Comparison of ENCODE assay signal across 16 cellular contexts in genomic region chr18:48674198-48674721, GRCh38.
A peak's percentile ranks its signal among the peaks of the same experiment; 100 is the strongest.
DNase-seq lines count a peak whose midpoint lies in the region; ATAC-seq, FAIRE-seq and TF ChIP-seq lines count a peak whose summit lies in the region.
"Had no signal": no experiment of that assay in that cellular context is flagged by ENCODE, and none has a peak within 500 bp of the region (broad histone marks: within the 10 kb centered on the region; RNA-seq: fewer than 3 reads in every experiment).

No MANE protein-coding gene starts in this region.

- TF ChIP-seq EP300 in transverse colon (IDR thresholded peaks at IDR 0.05; ENCODE audit: low read depth): no peak

- H3K27ac Mint-ChIP-seq in activated naive CD8-positive, alpha-beta T cell treated with anti-CD3 and anti-CD28 coated beads, Interleukin-2, amount 10 ng/mL, durations not matched to agents 7 days and 5 days: peak overlapping the region; percentile 38
- no peak overlapping the region for H3K27ac Mint-ChIP-seq in activated naive CD8-positive, alpha-beta T cell treated with anti-CD3 and anti-CD28 coated beads, Interleukin-2, amount 50 U/mL, for 24 hours
- no peak overlapping the region for H3K27ac Mint-ChIP-seq in astrocyte (ENCODE audit: unreplicated experiment)
- H3K27ac Mint-ChIP-seq: dendritic cell treated with granulocyte-macrophage colony-stimulating factor and Interleukin-4, amounts not matched to agents 40 ng/mL and 50 ng/mL, for 4 days; memory B cell had no signal

- no peak overlapping the region for H3K4me2 ChIP-seq in astrocyte (ENCODE audit: low read length)

- no peak for TF ChIP-seq CTCF in astrocyte (IDR thresholded peaks at IDR 0.05; ENCODE audit: insufficient read depth, low read depth, low read length)
- no peak for TF ChIP-seq CTCF in transverse colon (IDR thresholded peaks at IDR 0.05)
- no peak for TF ChIP-seq CTCF in GM10266 (IDR thresholded peaks at IDR 0.05; ENCODE audit: control insufficient read depth, insufficient read depth, low read depth, missing control alignments)

- no peak overlapping the region for H3K4me3 Mint-ChIP-seq in activated naive CD8-positive, alpha-beta T cell treated with anti-CD3 and anti-CD28 coated beads, Interleukin-2, amount 10 ng/mL, durations not matched to agents 7 days and 5 days
- no peak overlapping the region for H3K4me3 Mint-ChIP-seq in activated naive CD8-positive, alpha-beta T cell treated with anti-CD3 and anti-CD28 coated beads, Interleukin-2, amount 50 U/mL, for 24 hours
- no peak overlapping the region for H3K4me3 Mint-ChIP-seq in astrocyte (ENCODE audit: unreplicated experiment)
- H3K4me3 Mint-ChIP-seq: dendritic cell treated with granulocyte-macrophage colony-stimulating factor and Interleukin-4, amounts not matched to agents 40 ng/mL and 50 ng/mL, for 4 days; memory B cell had no signal

- H3K36me3 Mint-ChIP-seq in activated naive CD8-positive, alpha-beta T cell treated with anti-CD3 and anti-CD28 coated beads, Interleukin-2, amount 10 ng/mL, durations not matched to agents 7 days and 5 days: peaks cover 4% of the 10 kb centered on the region
- H3K36me3 Mint-ChIP-seq in activated naive CD8-positive, alpha-beta T cell treated with anti-CD3 and anti-CD28 coated beads, Interleukin-2, amount 50 U/mL, for 24 hours (ENCODE audit: low read depth): peaks cover 5% of the 10 kb centered on the region
- H3K36me3 Mint-ChIP-seq in astrocyte (ENCODE audit: low read depth, unreplicated experiment): peaks cover 21% of the 10 kb centered on the region

- H2AFZ ChIP-seq in astrocyte (ENCODE audit: low read depth, low read length): no peak overlapping the region

- H3K36me3 ChIP-seq in astrocyte (ENCODE audit: insufficient read depth, low read length): peaks cover 15% of the 10 kb centered on the region
- peaks cover 0 to 7% (median 0%) of the 10 kb centered on the region in 4 donors for H3K36me3 ChIP-seq in transverse colon

- peaks cover 41% of the 10 kb centered on the region for H4K20me1 ChIP-seq in astrocyte (ENCODE audit: insufficient read depth, low read length)

- POLR2A ChIA-PET in activated naive CD8-positive, alpha-beta T cell treated with anti-CD3 and anti-CD28 coated beads, Interleukin-2, amount 10 ng/mL, durations not matched to agents 7 days and 5 days (lab: Charles Lee): no interaction called here

- in situ Hi-C loops in transverse colon (cut with MboI; ENCODE audit: low pct_ligation_motif_present in 1 of 4, low pct_unique_long_range_greater_than_20kb in 1 of 4, low sequenced_read_pairs in 3 of 4): loop anchor here in 3 of 4 donors (10.0 to 25.0 kb wide), 3 partner anchors 212 to 741 kb away; no protein-coding TSS in a partner anchor

- TF ChIP-seq POLR2A in transverse colon (IDR thresholded peaks at IDR 0.05): no peak

- intact Hi-C loops in left ventricle myocardium superior (cut with micrococcal nuclease): loop anchor here (10.0 kb wide), 1 partner anchor 741 kb away; no protein-coding TSS in a partner anchor
- intact Hi-C loops in transverse colon (cut with DNase I; ENCODE audit: low total_unique reads): loop anchor here (10.0 kb wide), 1 partner anchor 741 kb away; no protein-coding TSS in a partner anchor

- H3K27me3 Mint-ChIP-seq in activated naive CD8-positive, alpha-beta T cell treated with anti-CD3 and anti-CD28 coated beads, Interleukin-2, amount 10 ng/mL, durations not matched to agents 7 days and 5 days: peaks cover 3% of the 10 kb centered on the region
- no peaks in the 10 kb centered on the region for H3K27me3 Mint-ChIP-seq in activated naive CD8-positive, alpha-beta T cell treated with anti-CD3 and anti-CD28 coated beads, Interleukin-2, amount 50 U/mL, for 24 hours
- no peaks in the 10 kb centered on the region for H3K27me3 Mint-ChIP-seq in astrocyte (ENCODE audit: low read depth, unreplicated experiment)
- H3K27me3 Mint-ChIP-seq: dendritic cell treated with granulocyte-macrophage colony-stimulating factor and Interleukin-4, amounts not matched to agents 40 ng/mL and 50 ng/mL, for 4 days; memory B cell had no signal

- H3K9me3 ChIP-seq in astrocyte (ENCODE audit: insufficient read depth, low read depth, low read length): no peaks in the 10 kb centered on the region
- H3K9me3 ChIP-seq in transverse colon: no peaks in the 10 kb centered on the region

- H3K4me1 Mint-ChIP-seq in activated naive CD8-positive, alpha-beta T cell treated with anti-CD3 and anti-CD28 coated beads, Interleukin-2, amount 10 ng/mL, durations not matched to agents 7 days and 5 days: peaks cover 9% of the 10 kb centered on the region
- peaks cover 2% of the 10 kb centered on the region for H3K4me1 Mint-ChIP-seq in activated naive CD8-positive, alpha-beta T cell treated with anti-CD3 and anti-CD28 coated beads, Interleukin-2, amount 50 U/mL, for 24 hours
- peaks cover 26% of the 10 kb centered on the region for H3K4me1 Mint-ChIP-seq in astrocyte (ENCODE audit: low read depth, unreplicated experiment)
- H3K4me1 Mint-ChIP-seq: memory B cell had no signal

- H3K79me2 ChIP-seq in astrocyte (ENCODE audit: insufficient read depth, low read length): peaks cover 5% of the 10 kb centered on the region

- peaks cover 4% of the 10 kb centered on the region for H3K9me3 Mint-ChIP-seq in activated naive CD8-positive, alpha-beta T cell treated with anti-CD3 and anti-CD28 coated beads, Interleukin-2, amount 10 ng/mL, durations not matched to agents 7 days and 5 days
- H3K9me3 Mint-ChIP-seq in activated naive CD8-positive, alpha-beta T cell treated with anti-CD3 and anti-CD28 coated beads, Interleukin-2, amount 50 U/mL, for 24 hours: peaks cover 6% of the 10 kb centered on the region
- peaks cover 5% of the 10 kb centered on the region for H3K9me3 Mint-ChIP-seq in astrocyte (ENCODE audit: unreplicated experiment)

- H3K27ac ChIP-seq in astrocyte (ENCODE audit: low read depth, low read length) (no peak overlapping the region), transverse colon (no peak overlapping the region)

- H3K4me3 ChIP-seq in astrocyte (ENCODE audit: insufficient read depth, low read depth, low read length): no peak overlapping the region
- H3K4me3 ChIP-seq in transverse colon: no peak overlapping the region

- no peak for FAIRE-seq in astrocyte (lab: Jason Lieb, UNC)
- FAIRE-seq: D721Med had no signal

- ATAC-seq in activated naive CD8-positive, alpha-beta T cell treated with anti-CD3 and anti-CD28 coated beads, Interleukin-2, amount 10 ng/mL, durations not matched to agents 7 days and 5 days (ENCODE audit: low read depth): no peak
- no peak for ATAC-seq in activated naive CD8-positive, alpha-beta T cell treated with anti-CD3 and anti-CD28 coated beads, Interleukin-2, amount 50 U/mL, for 24 hours
- ATAC-seq in left ventricle myocardium superior (peak; percentile 68), GM18502 (IDR thresholded peaks at IDR 0.05; ENCODE audit: poor library complexity, unreplicated experiment) (no peak)
- ATAC-seq: esophagus mucosa had no signal

- H3K4me1 ChIP-seq in astrocyte (ENCODE audit: insufficient read depth, low read length) (peaks cover 26% of the 10 kb centered on the region), transverse colon (peaks cover 0 to 25% (median 5%) of the 10 kb centered on the region in 4 donors)

- H3K9ac ChIP-seq in astrocyte (ENCODE audit: low read length): no peak overlapping the region

- WGBS in transverse colon (ENCODE audit: low coverage in 1 of 2), 2 donors: 29 to 67% methylated on average over 1 to 5 of the region's 5 CpGs

- H3K27me3 ChIP-seq in astrocyte (ENCODE audit: insufficient read depth, low read length) (no peaks in the 10 kb centered on the region), transverse colon (no peaks in the 10 kb centered on the region)

- peak; percentile 29 for DNase-seq in activated naive CD8-positive, alpha-beta T cell treated with anti-CD3 and anti-CD28 coated beads, Interleukin-2, amount 10 ng/mL, durations not matched to agents 7 days and 5 days
- no peak for DNase-seq in activated naive CD8-positive, alpha-beta T cell treated with anti-CD3 and anti-CD28 coated beads, Interleukin-2, amount 50 U/mL, for 24 hours
- peak; percentile 12 for DNase-seq in astrocyte (ENCODE audit: low read depth)
- peak; percentile 59 for DNase-seq in left ventricle myocardium superior
- DNase-seq in transverse colon: peak; percentile 62
- DNase-seq in GM10266 (ENCODE audit: extremely low spot score): no peak
- DNase-seq in cerebellum (ENCODE audit: low spot score): no peak
- DNase-seq: ACHN; activated CD4-positive, CD25-positive, alpha-beta regulatory T cell; HCEC 1CT; NCI-H2107 had no signal

Comparison
In these comparisons a context has a peak if more than half of its experiments do, and no peak if none do; other contexts are left out.
1. DNase-seq: peak in activated naive CD8-positive, alpha-beta T cell treated with anti-CD3 and anti-CD28 coated beads, Interleukin-2, amount 10 ng/mL, durations not matched to agents 7 days and 5 days (single experiment), astrocyte (single experiment), left ventricle myocardium superior (single experiment) and transverse colon (single experiment); none in activated naive CD8-positive, alpha-beta T cell treated with anti-CD3 and anti-CD28 coated beads, Interleukin-2, amount 50 U/mL, for 24 hours (single experiment), GM10266 (single experiment) and cerebellum (single experiment).